26 cellular contexts compared by ENCODE assay signal in genomic region chr9:136177224-136177623, GRCh38. TPM values are rescaled to one million over a fixed set of nuclear protein-coding genes. Genes with fewer than 3 reads are reported as not detected.
DNase-seq lines count a peak whose midpoint lies in the region; ATAC-seq, FAIRE-seq and TF ChIP-seq lines count a peak whose summit lies in the region.
"Had no signal": no experiment of that assay in that cellular context is flagged by ENCODE, and none has a peak within 500 bp of the region (broad histone marks: within the 10 kb centered on the region; RNA-seq: fewer than 3 reads in every experiment).

No MANE protein-coding gene starts in this region.

- no peak overlapping the region for H4K5ac ChIP-seq in H1 (ENCODE audit: insufficient read length, low read depth, low read length)

- H3K4me2 ChIP-seq in GM23338 = no peak overlapping the region
- H3K4me2 ChIP-seq in H1 (ENCODE audit: insufficient read depth in 1 of 2, low read depth in 2 of 2, low read length in 2 of 2) = no peak overlapping the region
- no peak overlapping the region for H3K4me2 ChIP-seq in GM23248 (ENCODE audit: unreplicated experiment)
- H3K4me2 ChIP-seq: PC-9 had no signal

- TF ChIP-seq RAD21 in H1 (IDR thresholded peaks at IDR 0.05 in 1 of 2, conservative IDR thresholded peaks at IDR 0.05 in 1 of 2; ENCODE audit: low read depth in 2 of 2, low read length in 2 of 2) = no peak

- H3K36me3 Mint-ChIP-seq in GM23338 (ENCODE audit: low read depth) = no peaks in the 10 kb centered on the region; the same call in 2 of the 3 replicates

- H4K91ac ChIP-seq in H1 (replicated peaks; ENCODE audit: insufficient read length, low read length) = no peak overlapping the region

- no peak for TF ChIP-seq POLR2A in H1 (IDR thresholded peaks at IDR 0.05; ENCODE audit: control extremely low read depth in 1 of 2, low read depth in 2 of 2, low read length in 2 of 2)
- TF ChIP-seq POLR2A in prostate gland (IDR thresholded peaks at IDR 0.05) = no peak

- H3K9ac ChIP-seq in H1 (replicated peaks in 1 of 4; ENCODE audit: extremely low read depth in 1 of 4, low read depth in 3 of 4, low read length in 3 of 4) = no peak overlapping the region
- H3K9ac ChIP-seq in GM23248 = no peak overlapping the region

- H3K79me1 ChIP-seq in H1 (ENCODE audit: low read depth, low read length) = no peaks in the 10 kb centered on the region

- in situ Hi-C loops in GM23248 (cut with MboI) = no loop called here

- H2AFZ ChIP-seq in GM23338 (no peak overlapping the region), H1 (ENCODE audit: low read length) (no peak overlapping the region), GM23248 (no peak overlapping the region)
- H2AFZ ChIP-seq: PC-9 had no signal

- H3F3A ChIP-seq in GM23338 (replicated peaks; ENCODE audit: low read depth) (no peaks in the 10 kb centered on the region), GM23248 (ENCODE audit: insufficient read depth) (no peaks in the 10 kb centered on the region)

- H3K9me2 ChIP-seq in GM23338 (ENCODE audit: insufficient read depth) (no peaks in the 10 kb centered on the region), GM23248 (ENCODE audit: insufficient read depth) (no peaks in the 10 kb centered on the region)

- no peak overlapping the region for H2BK120ac ChIP-seq in H1 (replicated peaks; ENCODE audit: low read depth, low read length)

- WGBS in H1 (ENCODE audit: extremely low coverage in 1 of 2, insufficient coverage in 1 of 2, insufficient read length in 1 of 2, insufficient replicate concordance in 2 of 2, low coverage in 1 of 2, low lambda C conversion rate in 2 of 2, missing lambda C conversion rate in 1 of 2), 2 experiments = 95% methylated on average over 10 of the region's 14 CpGs; no CpG with 5 or more reads in 1 of the 2 experiments
- WGBS in prostate gland = 14% methylated on average over 14 of the region's 14 CpGs
- 63 to 64% methylated on average over 14 of the region's 14 CpGs for WGBS in GM23248 (ENCODE audit: low coverage in 1 of 2, low lambda C conversion rate in 2 of 2, missing lambda C conversion rate in 2 of 2), 2 experiments

- TF ChIP-seq CTCF in GM23338 (conservative IDR thresholded peaks at IDR 0.05; ENCODE audit: low read depth in 2 of 2) = no peak
- TF ChIP-seq CTCF in H1 (IDR thresholded peaks at IDR 0.05; ENCODE audit: control extremely low read depth in 1 of 3, insufficient read depth in 1 of 3, low read depth in 1 of 3, low read length in 3 of 3) = no peak
- TF ChIP-seq CTCF in prostate gland (IDR thresholded peaks at IDR 0.05) = no peak

- no peaks in the 10 kb centered on the region for H3K9me3 Mint-ChIP-seq in GM23338
- H3K9me3 Mint-ChIP-seq: HFFc6 had no signal

- H3K9me3 ChIP-seq in H1 (ENCODE audit: insufficient read depth in 2 of 2, low read depth in 1 of 2, low read length in 1 of 2) (no peaks in the 10 kb centered on the region), prostate gland (no peaks in the 10 kb centered on the region), GM23248 (ENCODE audit: low read depth) (no peaks in the 10 kb centered on the region)
- H3K9me3 ChIP-seq: HAP-1, MG63, SJSA1 had no signal

- peak; percentile 11 for DNase-seq in GM23338 (ENCODE audit: low spot score)
- DNase-seq in SK-N-DZ (ENCODE audit: low spot score) = peak; percentile 82
- no peak for DNase-seq in H1 (ENCODE audit: low read depth in 1 of 2, low spot score in 2 of 2)
- peak; percentile 11 for DNase-seq in prostate gland (ENCODE audit: low spot score)
- DNase-seq in stimulated activated naive CD8-positive, alpha-beta T cell treated with anti-CD3 and anti-CD28 coated beads, Interleukin-15, Interleukin-2, amounts not matched to agents 100 U/mL and 50 U/mL, for 24 hours = no peak
- DNase-seq in NCI-H748 treated with DMSO at 0.1 percent for 48 hours (lab: John Stamatoyannopoulos, UW) = no peak
- no peak for DNase-seq in GM23248
- DNase-seq: DMS153; HFFc6; IMR-90; KG1; MG63; NCI-H1105 treated with DMSO at 0.1 percent for 48 hours; NCI-H146; NCI-H1930; NCI-H2107; NCI-H446; NCI-H524 treated with DMSO at 0.1 percent for 48 hours; NCI-H82; NK-92 treated with Interleukin-12 subunit alpha and Interleukin-12 subunit beta, amount 100 ng/mL, for 24 hours; PC-9; Right ventricle myocardium superior had no signal

- H3K27ac Mint-ChIP-seq in GM23338 = no peak overlapping the region
- H3K27ac Mint-ChIP-seq: B cell, HFFc6 had no signal

- H3K4me1 ChIP-seq in GM23338 (ENCODE audit: insufficient read depth) = no peaks in the 10 kb centered on the region
- H3K4me1 ChIP-seq in H1 (replicated peaks in 1 of 4; ENCODE audit: control insufficient read depth in 3 of 4, insufficient read depth in 4 of 4, low read length in 3 of 4) = peaks cover 0 to 14% (median 7%) of the 10 kb centered on the region in 4 experiments; a peak in 6 of 7 replicates
- H3K4me1 ChIP-seq in prostate gland (replicated peaks) = no peaks in the 10 kb centered on the region
- no peaks in the 10 kb centered on the region for H3K4me1 ChIP-seq in GM23248 (ENCODE audit: insufficient read depth)
- H3K4me1 ChIP-seq: HAP-1, SJSA1 had no signal

- H3K23me2 ChIP-seq in H1 (ENCODE audit: low read depth, low read length) = peaks cover 5% of the 10 kb centered on the region; the same call in 1 of the 2 replicates

- H2AK5ac ChIP-seq in H1 (ENCODE audit: low read depth, low read length) = no peak overlapping the region

- H2BK5ac ChIP-seq in H1 (ENCODE audit: low read depth, low read length) = no peak overlapping the region

- no peak overlapping the region for H3K23ac ChIP-seq in H1 (ENCODE audit: insufficient read length)

- H4K20me1 ChIP-seq in GM23338 (replicated peaks; ENCODE audit: insufficient read depth) = no peaks in the 10 kb centered on the region
- H4K20me1 ChIP-seq in H1 (replicated peaks in 1 of 2; ENCODE audit: control insufficient read depth in 1 of 2, insufficient read depth in 2 of 2, low read length in 2 of 2) = peaks cover 0 to 2% of the 10 kb centered on the region in 2 experiments
- H4K20me1 ChIP-seq in GM23248 (ENCODE audit: insufficient read depth) = no peaks in the 10 kb centered on the region

- H3K14ac ChIP-seq in H1 (ENCODE audit: insufficient read length) = no peak overlapping the region

- no peak overlapping the region; the same call in 1 of the 2 replicates for H3K18ac ChIP-seq in H1 (ENCODE audit: extremely low read depth, low read length)

- no peak for TF ChIP-seq EP300 in H1 (IDR thresholded peaks at IDR 0.05; ENCODE audit: borderline replicate concordance in 1 of 2, low read depth in 2 of 2, low read length in 2 of 2)

- H3K56ac ChIP-seq in H1 (replicated peaks; ENCODE audit: insufficient read length, low read depth, low read length) = no peak overlapping the region

- H3K36me3 ChIP-seq in GM23338 (ENCODE audit: insufficient read depth) = no peaks in the 10 kb centered on the region
- H3K36me3 ChIP-seq in H1 (ENCODE audit: control insufficient read depth in 2 of 4, insufficient read depth in 4 of 4, low read length in 3 of 4) = no peaks in the 10 kb centered on the region
- H3K36me3 ChIP-seq in prostate gland = no peaks in the 10 kb centered on the region
- H3K36me3 ChIP-seq in GM23248 (ENCODE audit: low read depth) = no peaks in the 10 kb centered on the region
- H3K36me3 ChIP-seq: HAP-1, MG63, SJSA1 had no signal

- ATAC-seq in GM23338 = no peak
- ATAC-seq in stimulated activated naive CD8-positive, alpha-beta T cell treated with anti-CD3 and anti-CD28 coated beads, Interleukin-15, Interleukin-2, amounts not matched to agents 100 U/mL and 50 U/mL, for 24 hours = no peak

- H3K27ac ChIP-seq in GM23338 (ENCODE audit: low read depth) = no peak overlapping the region
- no peak overlapping the region for H3K27ac ChIP-seq in H1 (ENCODE audit: low read depth, low read length)
- no peak overlapping the region for H3K27ac ChIP-seq in prostate gland
- H3K27ac ChIP-seq in GM23248 = no peak overlapping the region
- H3K27ac ChIP-seq: PC-9, SJSA1 had no signal

- H3K27me3 Mint-ChIP-seq in GM23338 (ENCODE audit: insufficient read depth, low read depth, poor library complexity) = peaks cover 14% of the 10 kb centered on the region
- H3K27me3 Mint-ChIP-seq: B cell had no signal

- intact Hi-C loops in prostate gland (cut with DNase I) = no loop called here

- H3K79me2 ChIP-seq in GM23338 (replicated peaks; ENCODE audit: insufficient read depth) (no peaks in the 10 kb centered on the region), H1 (ENCODE audit: control insufficient read depth in 1 of 2, insufficient read depth in 2 of 2, low read length in 2 of 2) (no peaks in the 10 kb centered on the region), GM23248 (ENCODE audit: insufficient read depth) (no peaks in the 10 kb centered on the region)

- H4K8ac ChIP-seq in H1 (ENCODE audit: extremely low read depth, insufficient read depth, low read length) = peak overlapping the region; percentile 46; the same call in 1 of the 2 replicates

- no peak overlapping the region for H2BK12ac ChIP-seq in H1 (ENCODE audit: low read depth, low read length)

- H2BK20ac ChIP-seq in H1 (ENCODE audit: low read length) = no peak overlapping the region

- no peak for FAIRE-seq in H1 (lab: Jason Lieb, UNC)

- peaks cover 16% of the 10 kb centered on the region for H3K4me1 Mint-ChIP-seq in GM23338
- H3K4me1 Mint-ChIP-seq: B cell had no signal

- no peak overlapping the region for H3K4me3 Mint-ChIP-seq in GM23338
- H3K4me3 Mint-ChIP-seq: B cell, HFFc6 had no signal

- CTCF ChIA-PET in H1 (lab: Charles Lee; ENCODE audit: partially characterized antibody) = interaction anchor here (0.9 to 2.2 kb wide), 5 partner anchors 9 to 29 kb away, joined by 3 to 6 read pairs (median 3); no protein-coding TSS in a partner anchor

- H3K27me3 ChIP-seq in GM23338 (ENCODE audit: insufficient read depth) (no peaks in the 10 kb centered on the region), H1 (replicated peaks in 1 of 4; ENCODE audit: control insufficient read depth in 3 of 4, extremely low read depth in 1 of 4, insufficient read depth in 3 of 4, low read length in 3 of 4) (no peaks in the 10 kb centered on the region), prostate gland (replicated peaks; ENCODE audit: insufficient read depth) (peaks cover 2% of the 10 kb centered on the region), GM23248 (replicated peaks; ENCODE audit: insufficient read depth) (peaks cover 24% of the 10 kb centered on the region)
- H3K27me3 ChIP-seq: MG63 had no signal

- no peak overlapping the region for H3K4me3 ChIP-seq in GM23338
- H3K4me3 ChIP-seq in H1 (ENCODE audit: extremely low read depth in 1 of 4, insufficient read depth in 2 of 4, low read depth in 3 of 4, low read length in 4 of 4) = no peak overlapping the region
- H3K4me3 ChIP-seq in prostate gland = no peak overlapping the region
- no peak overlapping the region for H3K4me3 ChIP-seq in GM23248
- H3K4me3 ChIP-seq: HAP-1, MG63, PC-9, SJSA1 had no signal

- POLR2A ChIA-PET in H1 (lab: Charles Lee; ENCODE audit: partially characterized antibody) = interaction anchor here (2.0 kb wide), 1 partner anchor 15 kb away, joined by 7 read pairs; no protein-coding TSS in a partner anchor

- H3K4ac ChIP-seq in H1 (replicated peaks; ENCODE audit: insufficient read length, low read depth, low read length) = no peak overlapping the region

- H2BK15ac ChIP-seq in H1 (ENCODE audit: low read length) = no peak overlapping the region

RNA-seq across cellular contexts. Expression of gene LHX3, which starts 27.7 kb away (rescaled TPM):
- not detected in 2 replicates for total RNA-seq in GM23338 (2014; rRNA removed; shearing (Covaris generic))
- 0.08 TPM in 1 of 2 replicates, not detected in the other for polyA plus RNA-seq in GM23338 (2016; fragmentation: Nextera tagmentation; extraction: Ambion mirVana)
- polyA plus RNA-seq in SK-N-DZ (2014; cell fraction: cytosol; rRNA removed) = not detected in 2 replicates
- polyA plus RNA-seq in SK-N-DZ (2014; cell fraction: nucleus; rRNA removed) = 0.19 TPM in 1 of 2 replicates, not detected in the other
- not detected in 2 replicates for total RNA-seq in H1 (2021; fragmentation: NEBNext Ultra II Directional; extraction: Animal tissue kit (Norgen Biotek cat#: 25700))
- polyA plus RNA-seq in H1 (2011; rRNA removed) = 0.02 and 0.03 TPM in 2 replicates
- polyA plus RNA-seq in H1 (2011; cell fraction: cytosol; rRNA removed) = not detected
- 0.20 TPM for polyA plus RNA-seq in H1 (2011; cell fraction: nucleus; rRNA removed)
- polyA plus RNA-seq in H1 (2012, experiment 1 of 2) = not detected in 4 replicates
- polyA plus RNA-seq in H1 (2012, experiment 2 of 2) = not detected
- not detected for polyA plus RNA-seq in H1 (2013, experiment 1 of 2)
- polyA plus RNA-seq in H1 (2013, experiment 2 of 2) = 0.02 TPM
- not detected in 2 replicates for polyA minus RNA-seq in H1 (2011; rRNA and poly(A)+ RNA removed)
- polyA minus RNA-seq in H1 (2011; cell fraction: cytosol; rRNA and poly(A)+ RNA removed) = not detected
- polyA minus RNA-seq in H1 (2011; cell fraction: nucleus; rRNA and poly(A)+ RNA removed) = 0.30 TPM
- total RNA-seq in prostate gland = 1 to 10 TPM in 1 of 2 donors, not detected in 1; 1.3 TPM
- total RNA-seq in GM23248 (2014; rRNA removed; shearing (Covaris generic)) = not detected in 2 replicates
- not detected in 2 replicates for polyA plus RNA-seq in GM23248 (2016; fragmentation: Nextera tagmentation; extraction: Ambion mirVana)
- total RNA-seq: HFFc6, IMR-90, Right ventricle myocardium superior, RPMI7951, SJSA1 had no signal
- polyA plus RNA-seq: IMR-90 had no signal

RNA-seq across cellular contexts. Expression of gene TMEM250, which starts 58.5 kb away (rescaled TPM):
- total RNA-seq in GM23338 (2014; rRNA removed; shearing (Covaris generic)) = 32.6 and 39.2 TPM in 2 replicates
- polyA plus RNA-seq in GM23338 (2016; fragmentation: Nextera tagmentation; extraction: Ambion mirVana) = 11.8 and 12.2 TPM in 2 replicates
- 18.3 and 20.8 TPM in 2 replicates for polyA plus RNA-seq in SK-N-DZ (2014; cell fraction: cytosol; rRNA removed)
- 20.0 and 24.9 TPM in 2 replicates for polyA plus RNA-seq in SK-N-DZ (2014; cell fraction: nucleus; rRNA removed)
- total RNA-seq in H1 (2021; fragmentation: NEBNext Ultra II Directional; extraction: Animal tissue kit (Norgen Biotek cat#: 25700)) = 34.9 and 35.3 TPM in 2 replicates
- 22.3 and 36.1 TPM in 2 replicates for polyA plus RNA-seq in H1 (2011; rRNA removed)
- polyA plus RNA-seq in H1 (2011; cell fraction: cytosol; rRNA removed) = 29.7 TPM
- polyA plus RNA-seq in H1 (2011; cell fraction: nucleus; rRNA removed) = 51.9 TPM
- polyA plus RNA-seq in H1 (2012, experiment 1 of 2) = 27.3 to 39.7 TPM (median 36.4 TPM) in 4 replicates
- polyA plus RNA-seq in H1 (2012, experiment 2 of 2) = 42.5 TPM
- polyA plus RNA-seq in H1 (2013, experiment 1 of 2) = 22.7 TPM
- 22.4 TPM for polyA plus RNA-seq in H1 (2013, experiment 2 of 2)
- polyA minus RNA-seq in H1 (2011; rRNA and poly(A)+ RNA removed) = 16.0 TPM in 2 replicates
- polyA minus RNA-seq in H1 (2011; cell fraction: cytosol; rRNA and poly(A)+ RNA removed) = 31.0 TPM
- 33.8 TPM for polyA minus RNA-seq in H1 (2011; cell fraction: nucleus; rRNA and poly(A)+ RNA removed)
- total RNA-seq in prostate gland = 10 to 100 TPM; 44.7 to 65.1 TPM
- 69.7 and 94.0 TPM in 2 replicates for total RNA-seq in GM23248 (2014; rRNA removed; shearing (Covaris generic))
- polyA plus RNA-seq in GM23248 (2016; fragmentation: Nextera tagmentation; extraction: Ambion mirVana) = 25.2 and 25.9 TPM in 2 replicates

Comparison
In these comparisons a context has a peak if more than half of its experiments do, and no peak if none do; other contexts are left out.
1. DNase-seq: peak in GM23338 (single experiment), SK-N-DZ (single experiment) and prostate gland (single experiment); none in H1 (0 of 2), stimulated activated naive CD8-positive, alpha-beta T cell treated with anti-CD3 and anti-CD28 coated beads, Interleukin-15, Interleukin-2, amounts not matched to agents 100 U/mL and 50 U/mL, for 24 hours (single experiment), NCI-H748 treated with DMSO at 0.1 percent for 48 hours (single experiment) and GM23248 (single experiment).